8 cellular contexts compared by ENCODE assay signal in genomic region chr5:80481019-80481893, GRCh38. TPM values are rescaled to one million over a fixed set of nuclear protein-coding genes. Genes with fewer than 3 reads are reported as not detected.
A peak's percentile ranks its signal among the peaks of the same experiment; 100 is the strongest.
DNase-seq lines count a peak whose midpoint lies in the region; ATAC-seq and TF ChIP-seq lines count a peak whose summit lies in the region.

No MANE protein-coding gene starts in this region.

- CTCF ChIA-PET in activated naive CD4-positive, alpha-beta T cell treated with anti-CD3 and anti-CD28 coated beads, Interleukin-2, amount 10 ng/mL, durations not matched to agents 7 days and 5 days (lab: Charles Lee), result interaction anchor here (1.1 to 3.5 kb wide), 8 partner anchors 38 to 819 kb away, joined by 3 to 26 read pairs (median 4); no protein-coding TSS in a partner anchor

- no peaks in the 10 kb centered on the region for H3K9me3 Mint-ChIP-seq in HFFc6
- H3K9me3 Mint-ChIP-seq in activated naive CD4-positive, alpha-beta T cell treated with anti-CD3 and anti-CD28 coated beads, Interleukin-2, amount 10 ng/mL, durations not matched to agents 7 days and 5 days, result no peaks in the 10 kb centered on the region
- peaks cover 18 to 27% of the 10 kb centered on the region in 2 donors for H3K9me3 Mint-ChIP-seq in stimulated activated naive B cell treated with anti-CD40 and anti-IgM and Interleukin-4, amounts not matched to agents 10 μg/mL and 1 μg/mL and 100 μg/mL, for 72 hours

- H3K4me1 ChIP-seq in iPS DF 6.9 (ENCODE audit: control insufficient read depth, insufficient read depth, low read length) (no peaks in the 10 kb centered on the region), tibial artery (no peaks in the 10 kb centered on the region)

- TF ChIP-seq CTCF in HFFc6 (IDR thresholded peaks at IDR 0.05) (peak; percentile 91), tibial artery (IDR thresholded peaks at IDR 0.05) (no peak)

- no peak overlapping the region for H3K27ac ChIP-seq in iPS DF 6.9 (ENCODE audit: low read length)
- no peak overlapping the region for H3K27ac ChIP-seq in tibial artery

- H3K9me3 ChIP-seq in iPS DF 6.9 (ENCODE audit: control insufficient read depth, insufficient read depth, low read length) (no peaks in the 10 kb centered on the region; the same call in 1 of the 2 replicates), tibial artery (peaks cover 0 to 15% (median 10%) of the 10 kb centered on the region in 3 donors)

- H3K36me3 ChIP-seq in iPS DF 6.9 (ENCODE audit: control insufficient read depth, insufficient read depth, low read length), result no peaks in the 10 kb centered on the region; the same call in 1 of the 2 replicates
- H3K36me3 ChIP-seq in tibial artery, result peaks cover 31 to 45% (median 31%) of the 10 kb centered on the region in 3 donors

- H3K27ac Mint-ChIP-seq in HFFc6, result peak overlapping the region; percentile 34
- no peak overlapping the region for H3K27ac Mint-ChIP-seq in activated naive CD4-positive, alpha-beta T cell treated with anti-CD3 and anti-CD28 coated beads, Interleukin-2, amount 10 ng/mL, durations not matched to agents 7 days and 5 days
- no peak overlapping the region for H3K27ac Mint-ChIP-seq in stimulated activated naive B cell treated with anti-CD40 and anti-IgM and Interleukin-4, amounts not matched to agents 10 μg/mL and 1 μg/mL and 100 μg/mL, for 72 hours

- WGBS in iPS DF 6.9 (ENCODE audit: insufficient coverage, insufficient read length), result no CpG with 5 or more reads among the region's 3 CpGs

- no peaks in the 10 kb centered on the region for H3K27me3 ChIP-seq in iPS DF 6.9 (ENCODE audit: control insufficient read depth, insufficient read depth, low read length)
- H3K27me3 ChIP-seq in tibial artery, result no peaks in the 10 kb centered on the region

- H3K4me1 Mint-ChIP-seq in HFFc6 (ENCODE audit: low read depth), result peaks cover under 1% of the 10 kb centered on the region; the same call in 1 of the 2 replicates
- peaks cover 10% of the 10 kb centered on the region for H3K4me1 Mint-ChIP-seq in activated naive CD4-positive, alpha-beta T cell treated with anti-CD3 and anti-CD28 coated beads, Interleukin-2, amount 10 ng/mL, durations not matched to agents 7 days and 5 days
- H3K4me1 Mint-ChIP-seq in stimulated activated naive B cell treated with anti-CD40 and anti-IgM and Interleukin-4, amounts not matched to agents 10 μg/mL and 1 μg/mL and 100 μg/mL, for 72 hours, result no peaks in the 10 kb centered on the region

- ATAC-seq in stimulated activated naive B cell treated with anti-CD40 and anti-IgM and Interleukin-4, amounts not matched to agents 10 μg/mL and 1 μg/mL and 100 μg/mL, for 72 hours (replicated peaks), result peak; percentile 75 to 76

- no peak overlapping the region for H3K4me3 Mint-ChIP-seq in HFFc6
- H3K4me3 Mint-ChIP-seq in activated naive CD4-positive, alpha-beta T cell treated with anti-CD3 and anti-CD28 coated beads, Interleukin-2, amount 10 ng/mL, durations not matched to agents 7 days and 5 days, result no peak overlapping the region
- H3K4me3 Mint-ChIP-seq in stimulated activated naive B cell treated with anti-CD40 and anti-IgM and Interleukin-4, amounts not matched to agents 10 μg/mL and 1 μg/mL and 100 μg/mL, for 72 hours, result no peak overlapping the region

- peaks cover 17% of the 10 kb centered on the region for H3K36me3 Mint-ChIP-seq in HFFc6 (ENCODE audit: low read depth)
- H3K36me3 Mint-ChIP-seq in activated naive CD4-positive, alpha-beta T cell treated with anti-CD3 and anti-CD28 coated beads, Interleukin-2, amount 10 ng/mL, durations not matched to agents 7 days and 5 days, result peaks cover 3% of the 10 kb centered on the region
- peaks cover 12 to 21% of the 10 kb centered on the region in 2 donors for H3K36me3 Mint-ChIP-seq in stimulated activated naive B cell treated with anti-CD40 and anti-IgM and Interleukin-4, amounts not matched to agents 10 μg/mL and 1 μg/mL and 100 μg/mL, for 72 hours

- intact Hi-C loops in tibial artery (cut with DNase I; ENCODE audit: low total_unique reads), result loop anchor here (5.0 kb wide), 1 partner anchor 74 kb away; the partner anchor contains the start of gene ZFYVE16

- H3K4me3 ChIP-seq in iPS DF 6.9 (ENCODE audit: low read length) (no peak overlapping the region), tibial artery (no peak overlapping the region)

- DNase-seq in SIG-M5 treated with dmso at 0.1 percent for 504 hours (lab: John Stamatoyannopoulos, UW; ENCODE audit: unreplicated experiment) (peak; percentile 62), SIG-M5 (lab: John Stamatoyannopoulos, UW) (no peak), HFFc6 (peak; percentile 65), NCI-H774 (lab: John Stamatoyannopoulos, UW) (peak; percentile 2), iPS DF 6.9 (ENCODE audit: low read depth, low spot score) (peak; percentile 35), tibial artery (no peak)
- peak; percentile 67 for DNase-seq in activated naive CD4-positive, alpha-beta T cell treated with anti-CD3 and anti-CD28 coated beads, Interleukin-2, amount 10 ng/mL, durations not matched to agents 7 days and 5 days
- no peak for DNase-seq in stimulated activated naive B cell treated with anti-CD40 and anti-IgM and Interleukin-4, amounts not matched to agents 10 μg/mL and 1 μg/mL and 100 μg/mL, for 72 hours

- no peaks in the 10 kb centered on the region; the same call in 1 of the 2 replicates for H3K27me3 Mint-ChIP-seq in HFFc6 (ENCODE audit: insufficient read depth)
- no peaks in the 10 kb centered on the region for H3K27me3 Mint-ChIP-seq in activated naive CD4-positive, alpha-beta T cell treated with anti-CD3 and anti-CD28 coated beads, Interleukin-2, amount 10 ng/mL, durations not matched to agents 7 days and 5 days
- H3K27me3 Mint-ChIP-seq in stimulated activated naive B cell treated with anti-CD40 and anti-IgM and Interleukin-4, amounts not matched to agents 10 μg/mL and 1 μg/mL and 100 μg/mL, for 72 hours, result peaks cover 0 to 10% of the 10 kb centered on the region in 2 donors

RNA-seq across cellular contexts. Expression of gene FAM151B, which starts 6.6 kb away (rescaled TPM):
- total RNA-seq in HFFc6 (2021; fragmentation: NEBNext Ultra II Directional; extraction: Animal tissue kit (Norgen Biotek cat#: 25700)), result 1 to 10 TPM; 2.0 to 2.7 (median 2.5) TPM

Comparison
In these comparisons a context has a peak if more than half of its experiments do, and no peak if none do; other contexts are left out.
1. DNase-seq: peak in SIG-M5 treated with dmso at 0.1 percent for 504 hours (single experiment), HFFc6 (single experiment), NCI-H774 (single experiment), activated naive CD4-positive, alpha-beta T cell treated with anti-CD3 and anti-CD28 coated beads, Interleukin-2, amount 10 ng/mL, durations not matched to agents 7 days and 5 days (single experiment) and iPS DF 6.9 (single experiment); none in SIG-M5 (single experiment), stimulated activated naive B cell treated with anti-CD40 and anti-IgM and Interleukin-4, amounts not matched to agents 10 μg/mL and 1 μg/mL and 100 μg/mL, for 72 hours (single experiment) and tibial artery (0 of 2).